ENCODE assay signal across 8 cellular contexts in the genomic region with DNA sequence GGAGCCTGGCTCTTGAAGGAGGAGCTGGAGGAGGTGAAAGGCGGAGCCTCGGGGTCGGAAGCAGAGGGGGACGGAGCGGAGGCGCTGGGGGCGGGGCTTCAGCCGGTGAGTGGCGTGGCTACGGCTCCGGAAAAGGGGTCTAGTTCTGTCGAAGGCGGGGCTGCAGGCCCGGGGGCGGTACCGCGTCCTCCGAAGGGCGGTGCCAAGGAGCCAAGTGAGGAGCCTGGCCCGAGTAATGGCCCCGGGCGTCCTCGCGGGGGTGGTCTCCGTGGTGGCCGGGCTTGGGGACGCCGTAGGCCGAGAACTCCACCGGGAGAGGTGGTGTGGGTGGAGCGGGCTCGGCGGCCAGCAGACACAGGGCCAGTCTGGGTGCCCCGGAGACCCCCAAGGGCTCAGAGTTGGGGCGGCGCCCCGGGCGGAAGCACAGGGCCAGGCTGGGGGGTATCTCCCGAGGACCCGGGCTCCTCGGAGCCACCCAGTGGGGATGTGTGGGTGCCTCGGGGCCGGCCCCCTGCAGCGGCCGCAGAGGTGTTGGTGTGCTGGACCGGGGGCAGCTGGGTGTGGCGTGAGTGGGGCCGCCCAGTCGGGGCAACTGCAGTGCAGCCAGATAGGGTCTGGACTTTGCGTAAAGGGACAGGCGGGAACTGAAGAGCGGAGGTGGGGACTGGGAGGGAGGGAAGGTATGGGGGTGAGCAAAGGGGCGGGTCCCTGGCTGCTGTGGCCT. TPM values are rescaled to one million over a fixed set of nuclear protein-coding genes. Genes with fewer than 3 reads are reported as not detected.
DNase-seq lines count a peak whose midpoint lies in the region; ATAC-seq and TF ChIP-seq lines count a peak whose summit lies in the region.

No MANE protein-coding gene starts in this region.

- TF ChIP-seq CTCF in WI38 (IDR thresholded peaks at IDR 0.05; ENCODE audit: low read depth, low read length) (no peak), cardiac fibroblast (IDR thresholded peaks at IDR 0.05; ENCODE audit: low read depth, low read length) (no peak), kidney epithelial cell (IDR thresholded peaks at IDR 0.05; ENCODE audit: insufficient read depth, low read length, poor library complexity, severe bottlenecking) (no peak)

- DNase-seq in ACHN: peak; percentile 96
- DNase-seq in NCI-H2227 treated with DMSO at 0.1 percent for 48 hours (lab: John Stamatoyannopoulos, UW): peak; percentile 99
- peak; percentile 39 to 100 for DNase-seq in cardiac fibroblast (ENCODE audit: low read depth in 2 of 2)
- DNase-seq in kidney epithelial cell (ENCODE audit: low read depth): peak; percentile 80
- DNase-seq in stimulated activated CD4-positive, alpha-beta T cell treated with anti-CD3 and anti-CD28 coated beads, Interleukin-15, amount 100 ng/mL, for 1 hour (ENCODE audit: low read depth in 1 of 2, low spot score in 1 of 2): peak; percentile 100

- H3K27me3 ChIP-seq in kidney epithelial cell (ENCODE audit: control insufficient read depth, insufficient read depth, low read length): no peaks in the 10 kb centered on the region

- in situ Hi-C loops in ACHN (cut with HindIII; ENCODE audit: low pct_ligation_motif_present, low pct_unique_long_range_greater_than_20kb, low sequenced_read_pairs): no loop called here

- H3K36me3 ChIP-seq in kidney epithelial cell (ENCODE audit: control insufficient read depth, insufficient read depth, low read length): peaks cover 3% of the 10 kb centered on the region

- H3K4me3 ChIP-seq in WI38 (ENCODE audit: low read depth, low read length) (peak overlapping the region; percentile 84), cardiac fibroblast (replicated peaks in 1 of 2; ENCODE audit: low read depth in 2 of 2, low read length in 2 of 2) (peak overlapping the region; percentile 65 to 85), kidney epithelial cell (ENCODE audit: low read depth, low read length) (peak overlapping the region; percentile 87)

- ATAC-seq in GM18907 (IDR thresholded peaks at IDR 0.05; ENCODE audit: unreplicated experiment) (peak; percentile 71), HG03139 (IDR thresholded peaks at IDR 0.05; ENCODE audit: unreplicated experiment) (peak; percentile 56)

RNA-seq across cellular contexts. Expression of a gene that starts 0.7 kb away (rescaled TPM):
- 61.1 and 110 TPM in 2 replicates for total RNA-seq in kidney epithelial cell

RNA-seq across cellular contexts. Expression of a gene that starts 5.2 kb away (rescaled TPM):
- total RNA-seq in kidney epithelial cell: 599 and 634 TPM in 2 replicates

RNA-seq across cellular contexts. Expression of a gene that starts 7.2 kb away (rescaled TPM):
- total RNA-seq in kidney epithelial cell: 54.7 and 61.4 TPM in 2 replicates

RNA-seq across cellular contexts. Expression of a gene that starts 9.7 kb away (rescaled TPM):
- 25.4 and 32.5 TPM in 2 replicates for total RNA-seq in kidney epithelial cell

RNA-seq across cellular contexts. Expression of a gene that starts 11.2 kb away (rescaled TPM):
- 14.8 and 21.7 TPM in 2 replicates for total RNA-seq in kidney epithelial cell

Comparison
In these comparisons a context has a peak if more than half of its experiments do, and no peak if none do; other contexts are left out.
1. Peak in every context shown above with its lines: DNase-seq, ATAC-seq and H3K4me3 ChIP-seq.